Comparison of ENCODE assay signal across 1 cellular context in the genomic region with DNA sequence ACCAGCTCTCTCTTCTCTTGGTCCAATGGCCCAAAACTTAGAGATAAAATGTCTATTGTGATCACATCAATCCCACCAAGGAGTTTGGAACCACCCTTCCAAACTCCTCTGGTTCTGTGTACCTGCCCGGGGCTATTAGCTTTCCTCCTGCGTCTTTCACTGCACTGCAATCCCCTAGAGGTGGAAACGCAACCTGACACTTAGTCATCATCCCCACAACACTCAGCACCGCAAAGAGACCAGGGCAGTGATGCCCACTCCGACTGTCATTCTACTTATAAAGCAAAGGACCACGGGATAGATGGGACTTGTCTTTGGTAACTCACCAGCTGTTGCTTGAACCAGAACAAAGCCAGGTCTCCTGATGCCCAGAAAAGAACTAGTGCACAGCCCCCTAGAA.
TF ChIP-seq lines count a peak whose summit lies in the region.

No MANE protein-coding gene starts in this region.

TF ChIP-seq in IMR-90, 13 proteins besides CTCF, POLR2A, EP300 and RAD21:
- TF ChIP-seq USF2 (IDR thresholded peaks at IDR 0.05; ENCODE audit: low read depth, low read length): no peak
